Comparison of ENCODE assay signal across 12 cellular contexts in genomic region chr16:14489460-14489859, GRCh38.
DNase-seq lines count a peak whose midpoint lies in the region; ATAC-seq and TF ChIP-seq lines count a peak whose summit lies in the region.
"Had no signal": no experiment of that assay in that cellular context is flagged by ENCODE, and none has a peak within 500 bp of the region (broad histone marks: within the 10 kb centered on the region; RNA-seq: fewer than 3 reads in every experiment).

No MANE protein-coding gene starts in this region.

- H3K4me3 ChIP-seq in heart left ventricle: no peak overlapping the region
- H3K4me3 ChIP-seq in OCI-LY1 (ENCODE audit: low read depth, low read length, poor library complexity, severe bottlenecking): no peak overlapping the region
- H3K4me3 ChIP-seq in fibroblast of mammary gland (ENCODE audit: control insufficient read depth, low read depth, low read length): no peak overlapping the region
- H3K4me3 ChIP-seq in thyroid gland (replicated peaks in 1 of 3): no peak overlapping the region
- H3K4me3 ChIP-seq: esophagus squamous epithelium had no signal

- H3K9ac ChIP-seq in OCI-LY1 (ENCODE audit: low read length): no peak overlapping the region

- H3K9me3 ChIP-seq in heart left ventricle: no peaks in the 10 kb centered on the region
- H3K9me3 ChIP-seq in OCI-LY1 (ENCODE audit: low read length): no peaks in the 10 kb centered on the region
- H3K9me3 ChIP-seq in thyroid gland: no peaks in the 10 kb centered on the region
- H3K9me3 ChIP-seq: esophagus squamous epithelium had no signal

- no peaks in the 10 kb centered on the region for H3K79me2 ChIP-seq in OCI-LY1 (ENCODE audit: insufficient read depth, low read length)

- H3K27ac ChIP-seq in heart left ventricle (peak overlapping the region in 6 of 12 donors; percentile 18 to 60 (median 37)), OCI-LY1 (ENCODE audit: low read depth, low read length, poor library complexity, severe bottlenecking) (no peak overlapping the region), thyroid gland (peak overlapping the region; percentile 69 to 83 (median 72))
- H3K27ac ChIP-seq: esophagus squamous epithelium had no signal

- intact Hi-C loops in heart left ventricle (cut with DNase I) (loop anchor here in 2 of 10 donors (2.0 to 5.0 kb wide), 5 partner anchors 38 to 187 kb away; no protein-coding TSS in a partner anchor), cardiac septum (cut with DNase I) (loop anchor here (5.0 kb wide), 2 partner anchors 38 to 187 kb away; no protein-coding TSS in a partner anchor), thyroid gland (cut with DNase I) (loop anchor here (5.0 kb wide), 1 partner anchor 38 kb away; no protein-coding TSS in a partner anchor)

- ATAC-seq in heart left ventricle (peak; percentile 25 to 37 (median 30)), GM21423 (IDR thresholded peaks at IDR 0.05; ENCODE audit: unreplicated experiment) (no peak)
- ATAC-seq: sciatic nerve had no signal

- WGBS in heart left ventricle, 4 donors: 45 to 67% (median 61%) methylated on average over 4 of the region's 4 CpGs
- 38 to 53% methylated on average over 4 of the region's 4 CpGs for WGBS in thyroid gland, 2 donors

- TF ChIP-seq CTCF in heart left ventricle (IDR thresholded peaks at IDR 0.05) (peak in 4 of 12 donors; percentile 15 to 40 (median 18)), OCI-LY1 (IDR thresholded peaks at IDR 0.05; ENCODE audit: low read length) (peak; percentile 16; the same call in 1 of the 2 replicates), fibroblast of mammary gland (conservative IDR thresholded peaks at IDR 0.05; ENCODE audit: control insufficient read depth, insufficient read depth, low read depth, low read length) (peak; percentile 24), thyroid gland (IDR thresholded peaks at IDR 0.05) (peak in 5 of 6 experiments; percentile 46 to 76 (median 48))

- peaks cover 0 to 2% (median 0%) of the 10 kb centered on the region in 9 donors for H3K36me3 ChIP-seq in heart left ventricle
- peaks cover 17% of the 10 kb centered on the region; the same call in 1 of the 2 replicates for H3K36me3 ChIP-seq in OCI-LY1 (ENCODE audit: insufficient read depth, low read length)
- no peaks in the 10 kb centered on the region for H3K36me3 ChIP-seq in thyroid gland
- H3K36me3 ChIP-seq: esophagus squamous epithelium had no signal

- H2AFZ ChIP-seq in OCI-LY1 (ENCODE audit: low read length): no peak overlapping the region

- peak in 1 of 5 donors; percentile 25 for DNase-seq in heart left ventricle
- no peak for DNase-seq in cardiac septum (ENCODE audit: low spot score)
- DNase-seq in fibroblast of mammary gland (ENCODE audit: low read depth): no peak
- DNase-seq in thyroid gland: peak; percentile 77
- no peak for DNase-seq in AML-193 (lab: John Stamatoyannopoulos, UW)
- DNase-seq in HuH-7.5 (ENCODE audit: low spot score): no peak
- DNase-seq: CD4-positive, alpha-beta memory T cell; esophagus squamous epithelium; NCI-H2107 had no signal

- no peak overlapping the region for H3K4me2 ChIP-seq in OCI-LY1 (ENCODE audit: low read length)

- no peaks in the 10 kb centered on the region for H3K27me3 ChIP-seq in heart left ventricle
- no peaks in the 10 kb centered on the region for H3K27me3 ChIP-seq in OCI-LY1 (ENCODE audit: insufficient read depth, low read length)
- H3K27me3 ChIP-seq in thyroid gland: no peaks in the 10 kb centered on the region
- H3K27me3 ChIP-seq: esophagus squamous epithelium had no signal

- no peaks in the 10 kb centered on the region for H4K20me1 ChIP-seq in OCI-LY1 (ENCODE audit: insufficient read depth, low read length)

- TF ChIP-seq POLR2A in heart left ventricle (IDR thresholded peaks at IDR 0.05): no peak
- no peak for TF ChIP-seq POLR2A in thyroid gland (IDR thresholded peaks at IDR 0.05)

- H3K9me2 ChIP-seq in OCI-LY1 (ENCODE audit: low read depth, low read length): no peaks in the 10 kb centered on the region

- peaks cover 0 to 63% (median 31%) of the 10 kb centered on the region in 12 donors for H3K4me1 ChIP-seq in heart left ventricle
- H3K4me1 ChIP-seq in OCI-LY1 (ENCODE audit: insufficient read depth, low read length, severe bottlenecking): peaks cover 13% of the 10 kb centered on the region
- H3K4me1 ChIP-seq in thyroid gland: peaks cover 24 to 33% of the 10 kb centered on the region in 2 donors

- no peaks in the 10 kb centered on the region for H3F3A ChIP-seq in OCI-LY1 (ENCODE audit: insufficient read depth, low read length)

Comparison
In these comparisons a context has a peak if more than half of its experiments do, and no peak if none do; other contexts are left out.
1. DNase-seq: peak in thyroid gland (2 of 2); none in cardiac septum (single experiment), fibroblast of mammary gland (single experiment), AML-193 (0 of 2) and HuH-7.5 (single experiment).